In genomic region chr5:4730279-4730678, GRCh38 we compare ENCODE assay signal across 24 cellular contexts.
"Had no signal": no experiment of that assay in that cellular context is flagged by ENCODE, and none has a peak within 500 bp of the region (broad histone marks: within the 10 kb centered on the region; RNA-seq: fewer than 3 reads in every experiment).

No MANE protein-coding gene starts in this region.

- H3K4me3 Mint-ChIP-seq: activated B cell treated with CpG ODN at 0.5 μM for 24 hours; activated CD4-positive, alpha-beta memory T cell treated with anti-CD3 and anti-CD28 coated beads for 36 hours; activated CD4-positive, alpha-beta T cell treated with anti-CD3 and anti-CD28 coated beads, Interleukin-2, amount 10 ng/mL, durations not matched to agents 7 days and 5 days; activated naive CD8-positive, alpha-beta T cell treated with anti-CD3 and anti-CD28 coated beads, Interleukin-2, amount 50 U/mL, for 24 hours; activated T-cell treated with anti-CD3 and anti-CD28 coated beads, Interleukin-2, amount 50 U/mL, for 4 hours; central memory CD8-positive, alpha-beta T cell; T-helper 17 cell had no signal

- ATAC-seq: activated naive CD4-positive, alpha-beta T cell treated with anti-CD3 and anti-CD28 coated beads, Interleukin-2, amount 50 U/mL, for 72 hours; activated naive CD8-positive, alpha-beta T cell treated with anti-CD3 and anti-CD28 coated beads, Interleukin-2, amount 50 U/mL, for 24 hours; activated T-cell treated with anti-CD3 and anti-CD28 coated beads, Interleukin-2, amount 50 U/mL, for 4 hours; body of pancreas; T-helper 17 cell had no signal

- H3K27ac ChIP-seq: ascending aorta, body of pancreas had no signal

- DNase-seq: activated B cell treated with CpG ODN at 0.5 μM for 24 hours; activated CD4-positive, alpha-beta memory T cell treated with anti-CD3 and anti-CD28 coated beads for 36 hours; activated CD4-positive, alpha-beta T cell treated with anti-CD3 and anti-CD28 coated beads, Interleukin-2, amount 10 ng/mL, durations not matched to agents 7 days and 5 days; activated CD8-positive, alpha-beta memory T cell treated with anti-CD3 and anti-CD28 coated beads for 24 hours; activated effector memory CD4-positive, alpha-beta T cell treated with anti-CD3 and anti-CD28 coated beads, Interleukin-2, amount 50 U/mL, for 16 hours; activated naive CD4-positive, alpha-beta T cell treated with Interleukin-2 at 50 U/mL for 16 hours; activated naive CD8-positive, alpha-beta T cell treated with anti-CD3 and anti-CD28 coated beads, Interleukin-2, amount 50 U/mL, for 24 hours; activated T-cell treated with anti-CD3 and anti-CD28 coated beads, Interleukin-2, amount 50 U/mL, for 4 hours; amniotic stem cell; body of pancreas; MG63; MV-4-11; NCI-H1092 treated with DMSO at 0.1 percent for 48 hours; NCI-H146; NCI-H187 treated with DMSO at 0.1 percent for 48 hours; NCI-H2081 treated with DMSO at 0.1 percent for 48 hours; NCI-H446 treated with DMSO at 0.1 percent for 48 hours; NCI-H526 treated with DMSO at 0.1 percent for 48 hours; SHP77; T-helper 17 cell; T-helper 9 cell had no signal

- H3K4me3 ChIP-seq: ascending aorta, body of pancreas, MG63 had no signal

- H3K36me3 ChIP-seq: ascending aorta, MG63 had no signal

- H3K27me3 ChIP-seq: ascending aorta, body of pancreas had no signal

- H3K27me3 Mint-ChIP-seq: activated B cell treated with CpG ODN at 0.5 μM for 24 hours; activated CD4-positive, alpha-beta memory T cell treated with anti-CD3 and anti-CD28 coated beads for 36 hours; activated CD4-positive, alpha-beta T cell treated with anti-CD3 and anti-CD28 coated beads, Interleukin-2, amount 10 ng/mL, durations not matched to agents 7 days and 5 days; activated naive CD8-positive, alpha-beta T cell treated with anti-CD3 and anti-CD28 coated beads, Interleukin-2, amount 50 U/mL, for 24 hours; central memory CD8-positive, alpha-beta T cell; T-helper 17 cell had no signal

- H3K36me3 Mint-ChIP-seq: activated CD4-positive, alpha-beta memory T cell treated with anti-CD3 and anti-CD28 coated beads for 36 hours; activated naive CD4-positive, alpha-beta T cell treated with anti-CD3 and anti-CD28 coated beads, Interleukin-2, amount 50 U/mL, for 72 hours had no signal

- H3K4me1 ChIP-seq: ascending aorta, body of pancreas had no signal

- H3K27ac Mint-ChIP-seq: activated B cell treated with CpG ODN at 0.5 μM for 24 hours; activated CD4-positive, alpha-beta memory T cell treated with anti-CD3 and anti-CD28 coated beads for 36 hours; activated CD4-positive, alpha-beta T cell treated with anti-CD3 and anti-CD28 coated beads, Interleukin-2, amount 10 ng/mL, durations not matched to agents 7 days and 5 days; activated naive CD4-positive, alpha-beta T cell treated with anti-CD3 and anti-CD28 coated beads, Interleukin-2, amount 50 U/mL, for 72 hours; activated naive CD8-positive, alpha-beta T cell treated with anti-CD3 and anti-CD28 coated beads, Interleukin-2, amount 50 U/mL, for 24 hours; T-helper 17 cell had no signal

- H3K9me3 ChIP-seq: ascending aorta, body of pancreas, MG63 had no signal

- H3K4me1 Mint-ChIP-seq: activated B cell treated with CpG ODN at 0.5 μM for 24 hours; activated CD4-positive, alpha-beta T cell treated with anti-CD3 and anti-CD28 coated beads, Interleukin-2, amount 10 ng/mL, durations not matched to agents 7 days and 5 days; activated naive CD8-positive, alpha-beta T cell treated with anti-CD3 and anti-CD28 coated beads, Interleukin-2, amount 50 U/mL, for 24 hours; central memory CD8-positive, alpha-beta T cell; T-helper 17 cell had no signal

- H3K9me3 Mint-ChIP-seq: activated naive CD8-positive, alpha-beta T cell treated with anti-CD3 and anti-CD28 coated beads, Interleukin-2, amount 50 U/mL, for 24 hours had no signal
